Comparison of ENCODE assay signal across 1 cellular context in the genomic region with DNA sequence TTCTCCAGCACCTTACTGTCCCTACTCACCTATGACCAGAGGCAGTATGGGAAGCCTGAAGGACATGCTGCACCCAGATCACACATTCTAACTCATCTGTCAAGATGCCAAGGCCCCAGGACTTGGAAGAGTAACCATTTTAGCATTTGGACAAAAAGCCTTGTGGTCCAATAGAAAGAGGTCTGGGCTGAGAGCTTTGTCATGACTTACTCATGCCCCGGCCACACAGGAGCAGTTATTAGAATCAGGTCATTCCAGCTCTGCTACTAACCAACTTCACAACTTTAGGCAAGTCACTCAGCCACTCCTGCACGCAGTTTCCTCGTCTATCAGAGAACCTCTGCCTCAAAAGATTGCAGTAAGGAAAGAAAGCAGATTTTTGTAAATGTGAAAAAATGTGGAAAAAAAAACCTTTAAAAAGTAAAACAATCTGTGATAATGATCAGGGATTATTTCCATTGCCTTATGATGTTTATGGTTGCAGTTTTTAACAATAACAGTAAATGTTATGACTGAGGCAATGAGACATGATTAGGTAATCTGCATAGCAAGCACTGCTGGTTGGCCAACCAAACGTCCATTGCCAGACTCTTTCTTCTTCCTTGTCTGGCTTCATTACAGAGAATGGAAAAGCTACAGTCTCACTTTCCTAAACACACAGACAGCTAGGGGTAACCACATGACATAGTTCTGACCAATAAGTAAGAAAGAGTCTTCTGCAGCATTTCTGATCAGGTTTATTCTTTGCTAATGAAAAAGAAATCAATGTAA.
A peak's percentile ranks its signal among the peaks of the same experiment; 100 is the strongest.
TF ChIP-seq lines count a peak whose summit lies in the region.

No MANE protein-coding gene starts in this region.

TF ChIP-seq in IMR-90, 13 proteins besides CTCF, POLR2A, EP300 and RAD21:
- TF ChIP-seq SMC3 (IDR thresholded peaks at IDR 0.05; ENCODE audit: low read depth, low read length) (no peak), MAFK (IDR thresholded peaks at IDR 0.05; ENCODE audit: low read depth, low read length) (peak; percentile 11; the same call in 1 of the 2 replicates), CEBPB (IDR thresholded peaks at IDR 0.05; ENCODE audit: low read depth, low read length) (peak; percentile 87), MAZ (IDR thresholded peaks at IDR 0.05; ENCODE audit: borderline replicate concordance, low read depth, low read length) (no peak), CHD1 (IDR thresholded peaks at IDR 0.05; ENCODE audit: low read depth, low read length) (no peak)
- TF ChIP-seq, protein P1, sequence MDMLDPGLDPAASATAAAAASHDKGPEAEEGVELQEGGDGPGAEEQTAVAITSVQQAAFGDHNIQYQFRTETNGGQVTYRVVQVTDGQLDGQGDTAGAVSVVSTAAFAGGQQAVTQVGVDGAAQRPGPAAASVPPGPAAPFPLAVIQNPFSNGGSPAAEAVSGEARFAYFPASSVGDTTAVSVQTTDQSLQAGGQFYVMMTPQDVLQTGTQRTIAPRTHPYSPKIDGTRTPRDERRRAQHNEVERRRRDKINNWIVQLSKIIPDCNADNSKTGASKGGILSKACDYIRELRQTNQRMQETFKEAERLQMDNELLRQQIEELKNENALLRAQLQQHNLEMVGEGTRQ (IDR thresholded peaks at IDR 0.05; ENCODE audit: low read depth, low read length), result 0 out of 2 replicates have a peak, but pooled peaks have one; percentile 23
